In genomic region chr20:49052334-49052733, GRCh38 we compare ENCODE assay signal across 1 cellular context.
TF ChIP-seq lines count a peak whose summit lies in the region.

No MANE protein-coding gene starts in this region.

TF ChIP-seq in HepG2, 621 proteins besides CTCF, POLR2A, EP300 and RAD21 (continued from another document):
- TF ChIP-seq, protein P1, sequence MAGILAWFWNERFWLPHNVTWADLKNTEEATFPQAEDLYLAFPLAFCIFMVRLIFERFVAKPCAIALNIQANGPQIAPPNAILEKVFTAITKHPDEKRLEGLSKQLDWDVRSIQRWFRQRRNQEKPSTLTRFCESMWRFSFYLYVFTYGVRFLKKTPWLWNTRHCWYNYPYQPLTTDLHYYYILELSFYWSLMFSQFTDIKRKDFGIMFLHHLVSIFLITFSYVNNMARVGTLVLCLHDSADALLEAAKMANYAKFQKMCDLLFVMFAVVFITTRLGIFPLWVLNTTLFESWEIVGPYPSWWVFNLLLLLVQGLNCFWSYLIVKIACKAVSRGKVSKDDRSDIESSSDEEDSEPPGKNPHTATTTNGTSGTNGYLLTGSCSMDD (CRISPR knock-in tag; IDR thresholded peaks at IDR 0.05): no peak
- TF ChIP-seq, protein P2, sequence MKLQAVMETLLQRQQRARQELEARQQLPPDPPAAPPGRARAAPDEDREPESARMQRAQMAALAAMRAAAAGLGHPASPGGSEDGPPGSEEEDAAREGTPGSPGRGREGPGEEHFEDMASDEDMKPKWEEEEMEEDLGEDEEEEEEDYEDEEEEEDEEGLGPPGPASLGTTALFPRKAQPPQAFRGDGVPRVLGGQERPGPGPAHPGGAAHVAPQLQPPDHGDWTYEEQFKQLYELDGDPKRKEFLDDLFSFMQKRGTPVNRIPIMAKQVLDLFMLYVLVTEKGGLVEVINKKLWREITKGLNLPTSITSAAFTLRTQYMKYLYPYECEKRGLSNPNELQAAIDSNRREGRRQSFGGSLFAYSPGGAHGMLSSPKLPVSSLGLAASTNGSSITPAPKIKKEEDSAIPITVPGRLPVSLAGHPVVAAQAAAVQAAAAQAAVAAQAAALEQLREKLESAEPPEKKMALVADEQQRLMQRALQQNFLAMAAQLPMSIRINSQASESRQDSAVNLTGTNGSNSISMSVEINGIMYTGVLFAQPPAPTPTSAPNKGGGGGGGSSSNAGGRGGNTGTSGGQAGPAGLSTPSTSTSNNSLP (IDR thresholded peaks at IDR 0.05; ENCODE audit: low read depth, low read length): no peak
- TF ChIP-seq IKZF1 (IDR thresholded peaks at IDR 0.05): no peak
- no peak for TF ChIP-seq ZNF468 (CRISPR knock-in tag; IDR thresholded peaks at IDR 0.05)
- TF ChIP-seq POLR2AphosphoS5 (IDR thresholded peaks at IDR 0.05; ENCODE audit: low read depth, low read length): no peak
- no peak for TF ChIP-seq ELK4 (CRISPR knock-in tag; IDR thresholded peaks at IDR 0.05; ENCODE audit: borderline replicate concordance)
- TF ChIP-seq, protein P3, sequence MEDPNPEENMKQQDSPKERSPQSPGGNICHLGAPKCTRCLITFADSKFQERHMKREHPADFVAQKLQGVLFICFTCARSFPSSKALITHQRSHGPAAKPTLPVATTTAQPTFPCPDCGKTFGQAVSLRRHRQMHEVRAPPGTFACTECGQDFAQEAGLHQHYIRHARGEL (CRISPR knock-in tag; IDR thresholded peaks at IDR 0.05): no peak
- TF ChIP-seq TAF15 (IDR thresholded peaks at IDR 0.05; ENCODE audit: low read depth, low read length, poor library complexity, severe bottlenecking): no peak
- TF ChIP-seq SP2 (CRISPR knock-in tag; IDR thresholded peaks at IDR 0.05): no peak
- no peak for TF ChIP-seq HDAC2 (CRISPR knock-in tag; IDR thresholded peaks at IDR 0.05)
- TF ChIP-seq ZNF878 (CRISPR knock-in tag; IDR thresholded peaks at IDR 0.05): no peak
- TF ChIP-seq ZNF747 (CRISPR knock-in tag; IDR thresholded peaks at IDR 0.05; ENCODE audit: borderline replicate concordance): no peak
- TF ChIP-seq ARID4A (CRISPR knock-in tag; IDR thresholded peaks at IDR 0.05; ENCODE audit: borderline replicate concordance): no peak
- no peak for TF ChIP-seq PITX1 (CRISPR knock-in tag; IDR thresholded peaks at IDR 0.05)
- TF ChIP-seq RELA (CRISPR knock-in tag; IDR thresholded peaks at IDR 0.05): no peak
- no peak for TF ChIP-seq CREB1 (IDR thresholded peaks at IDR 0.05)
- 0 out of 2 replicates have a peak, but pooled peaks have one; percentile 18 for TF ChIP-seq CREB1 (CRISPR knock-in tag; IDR thresholded peaks at IDR 0.05)
- peak; percentile 50 for TF ChIP-seq XRCC5 (optimal IDR thresholded peaks at IDR 0.05; ENCODE audit: low read length)
- no peak for TF ChIP-seq ZNF383 (CRISPR knock-in tag; IDR thresholded peaks at IDR 0.05; ENCODE audit: borderline replicate concordance)
- TF ChIP-seq ZNF660 (CRISPR knock-in tag; IDR thresholded peaks at IDR 0.05; ENCODE audit: borderline replicate concordance, low read depth): no peak
- TF ChIP-seq KIAA2018 (CRISPR knock-in tag; IDR thresholded peaks at IDR 0.05; ENCODE audit: borderline replicate concordance): no peak
- no peak for TF ChIP-seq KDM5A (IDR thresholded peaks at IDR 0.05; ENCODE audit: borderline replicate concordance, low read length)
- no peak for TF ChIP-seq ZNF816 (CRISPR knock-in tag; IDR thresholded peaks at IDR 0.05; ENCODE audit: borderline replicate concordance)
- TF ChIP-seq NFIB (CRISPR knock-in tag; IDR thresholded peaks at IDR 0.05; ENCODE audit: borderline replicate concordance): no peak
- no peak for TF ChIP-seq ELF4 (CRISPR knock-in tag; IDR thresholded peaks at IDR 0.05; ENCODE audit: borderline replicate concordance)
- TF ChIP-seq, protein P4, sequence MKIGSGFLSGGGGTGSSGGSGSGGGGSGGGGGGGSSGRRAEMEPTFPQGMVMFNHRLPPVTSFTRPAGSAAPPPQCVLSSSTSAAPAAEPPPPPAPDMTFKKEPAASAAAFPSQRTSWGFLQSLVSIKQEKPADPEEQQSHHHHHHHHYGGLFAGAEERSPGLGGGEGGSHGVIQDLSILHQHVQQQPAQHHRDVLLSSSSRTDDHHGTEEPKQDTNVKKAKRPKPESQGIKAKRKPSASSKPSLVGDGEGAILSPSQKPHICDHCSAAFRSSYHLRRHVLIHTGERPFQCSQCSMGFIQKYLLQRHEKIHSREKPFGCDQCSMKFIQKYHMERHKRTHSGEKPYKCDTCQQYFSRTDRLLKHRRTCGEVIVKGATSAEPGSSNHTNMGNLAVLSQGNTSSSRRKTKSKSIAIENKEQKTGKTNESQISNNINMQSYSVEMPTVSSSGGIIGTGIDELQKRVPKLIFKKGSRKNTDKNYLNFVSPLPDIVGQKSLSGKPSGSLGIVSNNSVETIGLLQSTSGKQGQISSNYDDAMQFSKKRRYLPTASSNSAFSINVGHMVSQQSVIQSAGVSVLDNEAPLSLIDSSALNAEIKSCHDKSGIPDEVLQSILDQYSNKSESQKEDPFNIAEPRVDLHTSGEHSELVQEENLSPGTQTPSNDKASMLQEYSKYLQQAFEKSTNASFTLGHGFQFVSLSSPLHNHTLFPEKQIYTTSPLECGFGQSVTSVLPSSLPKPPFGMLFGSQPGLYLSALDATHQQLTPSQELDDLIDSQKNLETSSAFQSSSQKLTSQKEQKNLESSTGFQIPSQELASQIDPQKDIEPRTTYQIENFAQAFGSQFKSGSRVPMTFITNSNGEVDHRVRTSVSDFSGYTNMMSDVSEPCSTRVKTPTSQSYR (CRISPR knock-in tag; IDR thresholded peaks at IDR 0.05; ENCODE audit: borderline replicate concordance): no peak
- 0 out of 2 replicates have a peak, but pooled peaks have one; percentile 8 for TF ChIP-seq ZNF605 (CRISPR knock-in tag; IDR thresholded peaks at IDR 0.05)
- no peak for TF ChIP-seq FOXC1 (CRISPR knock-in tag; IDR thresholded peaks at IDR 0.05; ENCODE audit: borderline replicate concordance)
- TF ChIP-seq ZNF704 (CRISPR knock-in tag; IDR thresholded peaks at IDR 0.05; ENCODE audit: borderline replicate concordance): no peak
- TF ChIP-seq KDM2A (CRISPR knock-in tag; IDR thresholded peaks at IDR 0.05; ENCODE audit: borderline replicate concordance, low read depth): no peak
